21 cellular contexts compared by ENCODE assay signal in genomic region chr21:18620421-18620820, GRCh38.
"Had no signal": no experiment of that assay in that cellular context is flagged by ENCODE, and none has a peak within 500 bp of the region (broad histone marks: within the 10 kb centered on the region; RNA-seq: fewer than 3 reads in every experiment).

No MANE protein-coding gene starts in this region.

- DNase-seq: cortex of kidney; effector memory CD8-positive, alpha-beta T cell; erythroblast; esophagus squamous epithelium; foreskin melanocyte; hypothalamus; immature natural killer cell; left ventricle myocardium superior; lower lobe of right lung; naive thymus-derived CD8-positive, alpha-beta T cell; nephron progenitor cell; pancreas; right lobe of liver; small intestine; stimulated activated CD4-positive, alpha-beta T cell treated with anti-CD3 and anti-CD28 coated beads, Interleukin-15, amount 100 ng/mL, for 24 hours; stimulated activated CD4-positive, alpha-beta T cell treated with anti-CD3 and anti-CD28 coated beads, Interleukin-2, amount 100 ng/mL, for 48 hours; stimulated activated naive B cell treated with anti-CD40 and anti-IgM and Interleukin-4, amounts not matched to agents 10 μg/mL and 1 μg/mL and 100 μg/mL, for 72 hours; transverse colon; upper lobe of right lung had no signal

- H3K4me3 ChIP-seq: esophagus squamous epithelium, lower lobe of right lung, pancreas, right lobe of liver, transverse colon, upper lobe of right lung, vagina had no signal

- H3K27ac ChIP-seq: esophagus squamous epithelium, lower lobe of right lung, neutrophil, pancreas, right lobe of liver, transverse colon, upper lobe of right lung, vagina had no signal

- ATAC-seq: effector memory CD8-positive, alpha-beta T cell; left ventricle myocardium superior; lower lobe of right lung; naive thymus-derived CD8-positive, alpha-beta T cell; pancreas; right lobe of liver; stimulated activated naive B cell treated with anti-CD40 and anti-IgM and Interleukin-4, amounts not matched to agents 10 μg/mL and 1 μg/mL and 100 μg/mL, for 72 hours; upper lobe of right lung had no signal

- H3K36me3 ChIP-seq: esophagus squamous epithelium, lower lobe of right lung, neutrophil, pancreas, right lobe of liver, transverse colon, upper lobe of right lung, vagina had no signal

- H3K27me3 ChIP-seq: esophagus squamous epithelium, neutrophil, pancreas, right lobe of liver, transverse colon, upper lobe of right lung, vagina had no signal

- H3K4me1 ChIP-seq: esophagus squamous epithelium, lower lobe of right lung, pancreas, right lobe of liver, transverse colon, upper lobe of right lung, vagina had no signal

- H3K9me3 ChIP-seq: esophagus squamous epithelium, lower lobe of right lung, neutrophil, pancreas, right lobe of liver, upper lobe of right lung, vagina had no signal
